In genomic region chrX:119488749-119489148, GRCh38 we compare ENCODE assay signal across 1 cellular context.
TF ChIP-seq lines count a peak whose summit lies in the region.

No MANE protein-coding gene starts in this region.

TF ChIP-seq in Ishikawa, 13 proteins besides CTCF, POLR2A, EP300 and RAD21 (continued from another document):
- TF ChIP-seq YY1 (IDR thresholded peaks at IDR 0.05; ENCODE audit: low read depth), result no peak
- no peak for TF ChIP-seq ZBTB7A (IDR thresholded peaks at IDR 0.05; ENCODE audit: low read depth)
- TF ChIP-seq TAF1 (IDR thresholded peaks at IDR 0.05; ENCODE audit: low read depth), result no peak
- no peak for TF ChIP-seq CREB1 (IDR thresholded peaks at IDR 0.05; ENCODE audit: low read depth)
- no peak for TF ChIP-seq TCF12 (IDR thresholded peaks at IDR 0.05; ENCODE audit: low read depth)
